8 cellular contexts compared by ENCODE assay signal in genomic region chr6:43269273-43270007, GRCh38. TPM values are rescaled to one million over a fixed set of nuclear protein-coding genes. Genes with fewer than 3 reads are reported as not detected.
DNase-seq lines count a peak whose midpoint lies in the region; ATAC-seq and TF ChIP-seq lines count a peak whose summit lies in the region.

No MANE protein-coding gene starts in this region.

- H3K9me3 Mint-ChIP-seq in activated B cell treated with CpG ODN at 0.5 μM for 24 hours (no peaks in the 10 kb centered on the region), natural killer cell (no peaks in the 10 kb centered on the region)

- POLR2A ChIA-PET in activated B cell treated with CpG ODN at 0.5 μM for 24 hours (lab: Charles Lee) = interaction anchor here (0.5 to 2.0 kb wide), 6 partner anchors 43 to 487 kb away, joined by 3 to 7 read pairs (median 4); no protein-coding TSS in a partner anchor

- H3K27ac Mint-ChIP-seq in activated B cell treated with CpG ODN at 0.5 μM for 24 hours = peak overlapping the region; percentile 59
- H3K27ac Mint-ChIP-seq in natural killer cell = peak overlapping the region in 1 of 2 donors; percentile 31

- H3K27me3 Mint-ChIP-seq in activated B cell treated with CpG ODN at 0.5 μM for 24 hours = peaks cover 3% of the 10 kb centered on the region
- peaks cover 12 to 21% of the 10 kb centered on the region in 2 donors for H3K27me3 Mint-ChIP-seq in natural killer cell (ENCODE audit: low read depth in 2 of 2)

- no peaks in the 10 kb centered on the region for H3K36me3 Mint-ChIP-seq in activated B cell treated with CpG ODN at 0.5 μM for 24 hours (ENCODE audit: low read depth)
- no peaks in the 10 kb centered on the region for H3K36me3 Mint-ChIP-seq in natural killer cell

- TF ChIP-seq CTCF in activated B cell treated with CpG ODN at 0.5 μM for 24 hours (IDR thresholded peaks at IDR 0.05) (no peak), natural killer cell (IDR thresholded peaks at IDR 0.05) (no peak)

- CTCF ChIA-PET in activated B cell treated with CpG ODN at 0.5 μM for 24 hours (lab: Charles Lee) = no interaction called here

- intact Hi-C loops in activated B cell treated with CpG ODN at 0.5 μM for 24 hours (cut with micrococcal nuclease) (loop anchor here (2.0 kb wide), 1 partner anchor 39 kb away; the partner anchor contains the start of gene CRIP3), natural killer cell (cut with micrococcal nuclease) (no loop called here)

- DNase-seq in ELF-1 (ENCODE audit: low read depth, low spot score) (peak; percentile 57), activated B cell treated with CpG ODN at 0.5 μM for 24 hours (peak; percentile 41), natural killer cell (peak; percentile 31), cerebellar nuclear complex (lab: John Stamatoyannopoulos, UW) (no peak), MV-4-11 (lab: John Stamatoyannopoulos, UW) (no peak), epidermal melanocyte (ENCODE audit: insufficient read length, low spot score) (no peak)
- DNase-seq in effector CD4-positive, alpha-beta T cell = peak; percentile 19

- ATAC-seq in activated B cell treated with CpG ODN at 0.5 μM for 24 hours (ENCODE audit: low read depth) = peak; percentile 9
- peak; percentile 55 to 75 (median 74) for ATAC-seq in natural killer cell
- ATAC-seq in HG02763 (IDR thresholded peaks at IDR 0.05; ENCODE audit: unreplicated experiment) = no peak

- H3K4me1 Mint-ChIP-seq in activated B cell treated with CpG ODN at 0.5 μM for 24 hours (peaks cover 36% of the 10 kb centered on the region), natural killer cell (peaks cover 6 to 19% of the 10 kb centered on the region in 2 donors)

- peak overlapping the region; percentile 74 for H3K4me3 Mint-ChIP-seq in activated B cell treated with CpG ODN at 0.5 μM for 24 hours
- peak overlapping the region; percentile 78 for H3K4me3 Mint-ChIP-seq in natural killer cell

RNA-seq across cellular contexts. Expression of gene TTBK1, which starts 26.2 kb away (rescaled TPM):
- total RNA-seq in activated B cell treated with CpG ODN at 0.5 μM for 24 hours (0.02 and 0.13 TPM in 2 replicates), natural killer cell (under 1 TPM in 1 of 3 donors, not detected in 2; 0.07 TPM)

RNA-seq across cellular contexts. Expression of gene SLC22A7, which starts 28.6 kb away (rescaled TPM):
- total RNA-seq in activated B cell treated with CpG ODN at 0.5 μM for 24 hours (not detected in 2 replicates), natural killer cell (not detected)

RNA-seq across cellular contexts. Expression of gene CRIP3, which starts 39.2 kb away (rescaled TPM):
- total RNA-seq in activated B cell treated with CpG ODN at 0.5 μM for 24 hours (42.2 and 49.9 TPM in 2 replicates), natural killer cell (1 to 10 TPM; 3.6 to 5.3 (median 4.3) TPM)

RNA-seq across cellular contexts. Expression of gene DNPH1, which starts 40.2 kb away (rescaled TPM):
- 56.7 and 57.5 TPM in 2 replicates for total RNA-seq in activated B cell treated with CpG ODN at 0.5 μM for 24 hours
- total RNA-seq in natural killer cell = 10 to 100 TPM in 1 of 3 donors, 1 to 10 TPM in 2; 6.1 to 10.2 (median 8.0) TPM

Comparison
In these comparisons a context has a peak if more than half of its experiments do, and no peak if none do; other contexts are left out.
1. DNase-seq: peak in ELF-1 (single experiment), activated B cell treated with CpG ODN at 0.5 μM for 24 hours (single experiment), effector CD4-positive, alpha-beta T cell (single experiment) and natural killer cell (single experiment); none in cerebellar nuclear complex (0 of 2), MV-4-11 (single experiment) and epidermal melanocyte (single experiment).